1 cellular context compared by ENCODE assay signal in genomic region chr11:115941481-115941993, GRCh38.
TF ChIP-seq lines count a peak whose summit lies in the region.

No MANE protein-coding gene starts in this region.

TF ChIP-seq in K562, 482 proteins besides CTCF, POLR2A, EP300 and RAD21 (continued from another document and continues in another):
- no peak for TF ChIP-seq STAT5B (CRISPR knock-in tag; IDR thresholded peaks at IDR 0.05)
- no peak for TF ChIP-seq ZBTB9 (CRISPR knock-in tag; IDR thresholded peaks at IDR 0.05)
- no peak for TF ChIP-seq SFPQ (IDR thresholded peaks at IDR 0.05; ENCODE audit: low read depth, low read length)
- no peak for TF ChIP-seq DDX20 (tag; IDR thresholded peaks at IDR 0.05; ENCODE audit: low read depth)
- no peak for TF ChIP-seq RBM22 (IDR thresholded peaks at IDR 0.05; ENCODE audit: low read depth, low read length, poor library complexity, severe bottlenecking)
- 0 out of 2 replicates have a peak, but pooled peaks have one; percentile 25 for TF ChIP-seq ZNF584 (CRISPR knock-in tag; IDR thresholded peaks at IDR 0.05; ENCODE audit: low read depth)
- TF ChIP-seq PYGO2 (tag; IDR thresholded peaks at IDR 0.05), result no peak
- no peak for TF ChIP-seq RBM39 (optimal IDR thresholded peaks at IDR 0.05; ENCODE audit: low read depth, low read length)
- TF ChIP-seq TAL1 (IDR thresholded peaks at IDR 0.05), result 0 out of 2 replicates have a peak, but pooled peaks have one; percentile 17
- TF ChIP-seq DPF2 (IDR thresholded peaks at IDR 0.05), result 0 out of 2 replicates have a peak, but pooled peaks have one; percentile 41
- TF ChIP-seq ZNF668 (CRISPR knock-in tag; IDR thresholded peaks at IDR 0.05), result no peak
- TF ChIP-seq KDM1A (IDR thresholded peaks at IDR 0.05), result peak; percentile 74 to 81; a peak in 3 of 4 replicates
- TF ChIP-seq NR0B1 (IDR thresholded peaks at IDR 0.05; ENCODE audit: partially characterized antibody), result no peak
- TF ChIP-seq SMARCA4 (IDR thresholded peaks at IDR 0.05), result peak; percentile 59; the same call in 1 of the 2 replicates
- TF ChIP-seq FOSL1 (tag; conservative IDR thresholded peaks at IDR 0.05), result peak; percentile 95
- TF ChIP-seq NRF1 (conservative IDR thresholded peaks at IDR 0.05 in 1 of 2, IDR thresholded peaks at IDR 0.05 in 1 of 2), result peak; percentile 39 to 52; a peak in 3 of 4 replicates
- TF ChIP-seq NR2C2 (CRISPR knock-in tag; IDR thresholded peaks at IDR 0.05), result no peak
- no peak for TF ChIP-seq NR2C2 (tag; IDR thresholded peaks at IDR 0.05)
- no peak for TF ChIP-seq E2F3 (CRISPR knock-in tag; IDR thresholded peaks at IDR 0.05)
- no peak for TF ChIP-seq SIN3B (IDR thresholded peaks at IDR 0.05; ENCODE audit: low read depth)
- no peak for TF ChIP-seq TFAP4 (CRISPR knock-in tag; IDR thresholded peaks at IDR 0.05; ENCODE audit: borderline replicate concordance)
- peak; percentile 70 for TF ChIP-seq CBFA2T3 (IDR thresholded peaks at IDR 0.05)
- TF ChIP-seq CREB3L1 (IDR thresholded peaks at IDR 0.05; ENCODE audit: borderline replicate concordance, low read depth), result no peak
- TF ChIP-seq ZBTB40 (IDR thresholded peaks at IDR 0.05), result no peak
- no peak for TF ChIP-seq ZBTB40 (CRISPR knock-in tag; IDR thresholded peaks at IDR 0.05)
- TF ChIP-seq SIRT6 (IDR thresholded peaks at IDR 0.05; ENCODE audit: low read depth, low read length), result no peak
- no peak for TF ChIP-seq TEAD2 (tag; IDR thresholded peaks at IDR 0.05)
- peak; percentile 78 for TF ChIP-seq ARID1B (IDR thresholded peaks at IDR 0.05)
- TF ChIP-seq ZBTB33 (CRISPR knock-in tag; IDR thresholded peaks at IDR 0.05), result no peak
- peak; percentile 25; the same call in 1 of the 2 replicates for TF ChIP-seq USF2 (CRISPR knock-in tag; IDR thresholded peaks at IDR 0.05)
- TF ChIP-seq GTF2A2 (tag; IDR thresholded peaks at IDR 0.05), result no peak
- 0 out of 2 replicates have a peak, but pooled peaks have one; percentile 54 for TF ChIP-seq SMARCC2 (IDR thresholded peaks at IDR 0.05; ENCODE audit: low read depth)
- 0 out of 4 replicates have a peak, but pooled peaks of 1 of the 2 experiments have one; percentile 5 for TF ChIP-seq RCOR1 (IDR thresholded peaks at IDR 0.05; ENCODE audit: borderline replicate concordance in 1 of 2, low read depth in 2 of 2, low read length in 2 of 2)
- TF ChIP-seq TCF15 (CRISPR knock-in tag; IDR thresholded peaks at IDR 0.05), result no peak
- peak; percentile 65 for TF ChIP-seq CBFA2T2 (conservative IDR thresholded peaks at IDR 0.05)
- TF ChIP-seq BMI1 (IDR thresholded peaks at IDR 0.05; ENCODE audit: low read length), result no peak
- no peak for TF ChIP-seq CHD4 (IDR thresholded peaks at IDR 0.05; ENCODE audit: insufficient read depth, insufficient replicate concordance, low read depth, low read length, poor library complexity, severe bottlenecking)
- TF ChIP-seq SMARCE1 (IDR thresholded peaks at IDR 0.05), result peak; percentile 70; the same call in 1 of the 2 replicates
- TF ChIP-seq U2AF1 (optimal IDR thresholded peaks at IDR 0.05; ENCODE audit: low read depth, low read length), result no peak
- TF ChIP-seq ZBTB34 (CRISPR knock-in tag; IDR thresholded peaks at IDR 0.05), result no peak
- TF ChIP-seq PCBP1 (IDR thresholded peaks at IDR 0.05; ENCODE audit: low read depth, low read length, poor library complexity, severe bottlenecking), result no peak
- no peak for TF ChIP-seq ZBED1 (IDR thresholded peaks at IDR 0.05)
- TF ChIP-seq CEBPG (CRISPR knock-in tag; IDR thresholded peaks at IDR 0.05), result no peak
- no peak for TF ChIP-seq CEBPG (tag; conservative IDR thresholded peaks at IDR 0.05 in 1 of 2, IDR thresholded peaks at IDR 0.05 in 1 of 2)
